Comparison of ENCODE assay signal across 9 cellular contexts in genomic region chr9:71647094-71647591, GRCh38.
DNase-seq lines count a peak whose midpoint lies in the region; ATAC-seq, FAIRE-seq and TF ChIP-seq lines count a peak whose summit lies in the region.
"Had no signal": no experiment of that assay in that cellular context is flagged by ENCODE, and none has a peak within 500 bp of the region (broad histone marks: within the 10 kb centered on the region; RNA-seq: fewer than 3 reads in every experiment).

No MANE protein-coding gene starts in this region.

- H3K4me3 Mint-ChIP-seq in MCF 10A (ENCODE audit: unreplicated experiment), result peak overlapping the region; percentile 29

- TF ChIP-seq CTCF in AG10803 (conservative IDR thresholded peaks at IDR 0.05; ENCODE audit: low read length) (no peak), MCF 10A (IDR thresholded peaks at IDR 0.05; ENCODE audit: unreplicated experiment) (no peak)

- no peaks in the 10 kb centered on the region for H3K36me3 Mint-ChIP-seq in MCF 10A (ENCODE audit: insufficient read depth, unreplicated experiment)

- H3K9me3 Mint-ChIP-seq in MCF 10A (ENCODE audit: unreplicated experiment), result no peaks in the 10 kb centered on the region

- intact Hi-C loops in MCF 10A (cut with micrococcal nuclease), result no loop called here

- H3K27ac Mint-ChIP-seq in MCF 10A (ENCODE audit: low read depth, unreplicated experiment), result no peak overlapping the region

- H3K4me3 ChIP-seq in AG10803 (ENCODE audit: low read length), result no peak overlapping the region

- BruUV-seq in MCF 10A (replicated peaks; lab: Mats Ljungman, UMichigan), result no TSS peak

- CTCF ChIA-PET in MCF 10A (lab: Yijun Ruan, JAX), result interaction anchor here (0.6 to 2.0 kb wide), 11 partner anchors 8 to 718 kb away, joined by 3 to 11 read pairs (median 3); no protein-coding TSS in a partner anchor

- POLR2A ChIA-PET in MCF 10A (lab: Yijun Ruan, JAX), result interaction anchor here (0.8 to 1.1 kb wide), 2 partner anchors 57 to 121 kb away, joined by 3 read pairs; partner anchors contain the start of gene CEMIP2

- DNase-seq in AG10803 (ENCODE audit: low read depth), result peak; percentile 66
- DNase-seq in GM19239 (ENCODE audit: insufficient read length, low spot score), result no peak
- DNase-seq in NCI-H2107 treated with DMSO at 0.1 percent for 48 hours (lab: John Stamatoyannopoulos, UW; ENCODE audit: unreplicated experiment), result peak; percentile 41
- peak; percentile 93 for DNase-seq in MCF 10A (ENCODE audit: unreplicated experiment)
- DNase-seq in left lobe of liver (ENCODE audit: low spot score), result peak; percentile 58
- DNase-seq in superior temporal gyrus (ENCODE audit: extremely low spot score), result peak; percentile 69

- ATAC-seq in left lobe of liver (peak; percentile 55), HG03439 (IDR thresholded peaks at IDR 0.05; ENCODE audit: unreplicated experiment) (no peak), GM19455 (IDR thresholded peaks at IDR 0.05; ENCODE audit: unreplicated experiment) (no peak)

- FAIRE-seq in GM19239 (lab: Jason Lieb, UNC), result peak; percentile 55
- FAIRE-seq: endometrium had no signal

- peaks cover 7% of the 10 kb centered on the region for H3K4me1 Mint-ChIP-seq in MCF 10A (ENCODE audit: insufficient read depth, unreplicated experiment)

- H3K27me3 Mint-ChIP-seq in MCF 10A (ENCODE audit: insufficient read depth, unreplicated experiment), result no peaks in the 10 kb centered on the region
